19 cellular contexts compared by ENCODE assay signal in genomic region chrX:17567821-17568220, GRCh38.
DNase-seq lines count a peak whose midpoint lies in the region; ATAC-seq and TF ChIP-seq lines count a peak whose summit lies in the region.
"Had no signal": no experiment of that assay in that cellular context is flagged by ENCODE, and none has a peak within 500 bp of the region (broad histone marks: within the 10 kb centered on the region; RNA-seq: fewer than 3 reads in every experiment).

No MANE protein-coding gene starts in this region.

- H3K4me3 ChIP-seq in breast epithelium (no peak overlapping the region), rectal smooth muscle tissue (ENCODE audit: low read length) (no peak overlapping the region)
- H3K4me3 ChIP-seq: GM12878 had no signal

- POLR2A ChIA-PET in MCF 10A (lab: Yijun Ruan, JAX) = interaction anchor here (0.7 kb wide), 1 partner anchor 162 kb away, joined by 3 read pairs; no protein-coding TSS in a partner anchor

- peaks cover 0 to 18% of the 10 kb centered on the region in 2 donors for H3K27me3 ChIP-seq in breast epithelium
- H3K27me3 ChIP-seq in rectal smooth muscle tissue (ENCODE audit: control insufficient read depth, insufficient read depth, low read length) = no peaks in the 10 kb centered on the region
- H3K27me3 ChIP-seq in foreskin keratinocyte = no peaks in the 10 kb centered on the region

- H3K27me3 Mint-ChIP-seq in MCF 10A (ENCODE audit: insufficient read depth, unreplicated experiment) = peaks cover 60% of the 10 kb centered on the region
- H3K27me3 Mint-ChIP-seq in activated T-cell treated with anti-CD3 and anti-CD28 coated beads, Interleukin-2, amount 50 U/mL, for 72 hours (ENCODE audit: low read depth) = peaks cover 10% of the 10 kb centered on the region

- H3K27ac Mint-ChIP-seq in MCF 10A (ENCODE audit: low read depth, unreplicated experiment) = peak overlapping the region; percentile 74
- no peak overlapping the region for H3K27ac Mint-ChIP-seq in activated T-cell treated with anti-CD3 and anti-CD28 coated beads, Interleukin-2, amount 50 U/mL, for 72 hours

- H3K36me3 ChIP-seq in breast epithelium (no peaks in the 10 kb centered on the region), rectal smooth muscle tissue (ENCODE audit: control insufficient read depth, insufficient read depth, low read length) (no peaks in the 10 kb centered on the region)

- DNase-seq in MCF 10A (ENCODE audit: unreplicated experiment) = no peak
- DNase-seq in breast epithelium (ENCODE audit: low spot score in 2 of 2) = no peak
- DNase-seq in islet precursor cell = peak; percentile 29
- DNase-seq in foreskin keratinocyte = no peak
- no peak for DNase-seq in NCI-H345 treated with DMSO at 0.1 percent for 48 hours (lab: John Stamatoyannopoulos, UW; ENCODE audit: unreplicated experiment)
- no peak for DNase-seq in activated T-cell treated with anti-CD3 and anti-CD28 coated beads, Interleukin-2, amount 50 U/mL, for 72 hours
- DNase-seq: Calu3; CD8-positive, alpha-beta T cell; DMS53; EL; KBM-7; NCI-H1417 treated with DMSO at 0.1 percent for 48 hours; NCI-H187 treated with DMSO at 0.1 percent for 48 hours; NCI-H2227 treated with DMSO at 0.1 percent for 48 hours; NCI-H82; OCI-M1; SHP77 treated with DMSO at 0.1 percent for 48 hours had no signal

- TF ChIP-seq CTCF in MCF 10A (IDR thresholded peaks at IDR 0.05; ENCODE audit: unreplicated experiment) = no peak
- TF ChIP-seq CTCF in breast epithelium (IDR thresholded peaks at IDR 0.05) = no peak
- no peak for TF ChIP-seq CTCF in foreskin keratinocyte (conservative IDR thresholded peaks at IDR 0.05)

- ATAC-seq in foreskin keratinocyte = no peak
- ATAC-seq in activated T-cell treated with anti-CD3 and anti-CD28 coated beads, Interleukin-2, amount 50 U/mL, for 72 hours (replicated peaks in 1 of 2) = no peak
- ATAC-seq: CD8-positive, alpha-beta T cell; GM12878 had no signal

- H3K9me3 ChIP-seq in breast epithelium = no peaks in the 10 kb centered on the region

- H3K27ac ChIP-seq in breast epithelium (no peak overlapping the region), rectal smooth muscle tissue (ENCODE audit: low read depth, low read length) (peak overlapping the region; percentile 53), foreskin keratinocyte (no peak overlapping the region)

- no TSS peak for BruUV-seq in MCF 10A (replicated peaks; lab: Mats Ljungman, UMichigan)

- H3K9ac ChIP-seq in rectal smooth muscle tissue (ENCODE audit: low read length) = no peak overlapping the region

- CTCF ChIA-PET in MCF 10A (lab: Yijun Ruan, JAX) = interaction anchor here (2.0 kb wide), 1 partner anchor 23 kb away, joined by 9 read pairs; no protein-coding TSS in a partner anchor

- no peaks in the 10 kb centered on the region for H3K4me1 ChIP-seq in breast epithelium
- H3K4me1 ChIP-seq in rectal smooth muscle tissue (ENCODE audit: control insufficient read depth, insufficient read depth, low read length) = no peaks in the 10 kb centered on the region
- no peaks in the 10 kb centered on the region for H3K4me1 ChIP-seq in foreskin keratinocyte

- H3K9me3 Mint-ChIP-seq in MCF 10A (ENCODE audit: unreplicated experiment) = no peaks in the 10 kb centered on the region
- peaks cover 0 to 5% of the 10 kb centered on the region in 2 donors for H3K9me3 Mint-ChIP-seq in activated T-cell treated with anti-CD3 and anti-CD28 coated beads, Interleukin-2, amount 50 U/mL, for 72 hours
- H3K9me3 Mint-ChIP-seq: CD8-positive, alpha-beta T cell had no signal

- H3K4me1 Mint-ChIP-seq in MCF 10A (ENCODE audit: insufficient read depth, unreplicated experiment) = peaks cover 5% of the 10 kb centered on the region
- H3K4me1 Mint-ChIP-seq in activated T-cell treated with anti-CD3 and anti-CD28 coated beads, Interleukin-2, amount 50 U/mL, for 72 hours (ENCODE audit: low read depth) = peaks cover 18% of the 10 kb centered on the region

- no peak for TF ChIP-seq POLR2A in breast epithelium (IDR thresholded peaks at IDR 0.05)

- H3K36me3 Mint-ChIP-seq in MCF 10A (ENCODE audit: insufficient read depth, unreplicated experiment) = no peaks in the 10 kb centered on the region
- no peaks in the 10 kb centered on the region for H3K36me3 Mint-ChIP-seq in activated T-cell treated with anti-CD3 and anti-CD28 coated beads, Interleukin-2, amount 50 U/mL, for 72 hours (ENCODE audit: insufficient read depth in 2 of 2)
- H3K36me3 Mint-ChIP-seq: CD8-positive, alpha-beta T cell had no signal

- no peak overlapping the region for H3K4me3 Mint-ChIP-seq in MCF 10A (ENCODE audit: unreplicated experiment)
- H3K4me3 Mint-ChIP-seq in activated T-cell treated with anti-CD3 and anti-CD28 coated beads, Interleukin-2, amount 50 U/mL, for 72 hours = no peak overlapping the region
- H3K4me3 Mint-ChIP-seq: CD8-positive, alpha-beta T cell had no signal

- intact Hi-C loops in MCF 10A (cut with micrococcal nuclease) (no loop called here), breast epithelium (cut with DNase I; ENCODE audit: low total_unique reads) (no loop called here)
